In genomic region chr3:172100482-172100881, GRCh38 we compare ENCODE assay signal across 18 cellular contexts.
DNase-seq lines count a peak whose midpoint lies in the region; ATAC-seq, FAIRE-seq and TF ChIP-seq lines count a peak whose summit lies in the region.
"Had no signal": no experiment of that assay in that cellular context is flagged by ENCODE, and none has a peak within 500 bp of the region (broad histone marks: within the 10 kb centered on the region; RNA-seq: fewer than 3 reads in every experiment).

No MANE protein-coding gene starts in this region.

- TF ChIP-seq RAD21 in A549 (conservative IDR thresholded peaks at IDR 0.05 in 1 of 2, IDR thresholded peaks at IDR 0.05 in 1 of 2), result no peak

- H3K27me3 Mint-ChIP-seq in activated naive CD8-positive, alpha-beta T cell treated with anti-CD3 and anti-CD28 coated beads, Interleukin-2, amount 50 U/mL, for 24 hours, result peaks cover 4% of the 10 kb centered on the region
- H3K27me3 Mint-ChIP-seq: CD4-positive, alpha-beta T cell had no signal

- H3K36me3 Mint-ChIP-seq in activated naive CD8-positive, alpha-beta T cell treated with anti-CD3 and anti-CD28 coated beads, Interleukin-2, amount 50 U/mL, for 24 hours (ENCODE audit: low read depth), result no peaks in the 10 kb centered on the region
- H3K36me3 Mint-ChIP-seq: natural killer cell had no signal

- ATAC-seq in A549 (no peak), GM19452 (IDR thresholded peaks at IDR 0.05; ENCODE audit: unreplicated experiment) (peak; percentile 29), HG02943 (IDR thresholded peaks at IDR 0.05; ENCODE audit: low read depth, unreplicated experiment) (peak; percentile 47)
- no peak for ATAC-seq in activated naive CD8-positive, alpha-beta T cell treated with anti-CD3 and anti-CD28 coated beads, Interleukin-2, amount 50 U/mL, for 24 hours
- ATAC-seq: natural killer cell; stimulated activated naive CD8-positive, alpha-beta T cell treated with anti-CD3 and anti-CD28 coated beads, Interleukin-15, Interleukin-2, amounts not matched to agents 100 U/mL and 50 U/mL, for 24 hours had no signal

- no peak for TF ChIP-seq POLR2A in A549 (IDR thresholded peaks at IDR 0.05; ENCODE audit: low read length)

- H3K4me2 ChIP-seq in A549, result peak overlapping the region; percentile 63; the same call in 2 of the 3 replicates

- TF ChIP-seq EP300 in A549 (IDR thresholded peaks at IDR 0.05), result no peak

- WGBS in A549 (ENCODE audit: missing lambda C conversion rate), result 89% methylated on average over 2 of the region's 2 CpGs

- no peak overlapping the region for H3K27ac Mint-ChIP-seq in activated naive CD8-positive, alpha-beta T cell treated with anti-CD3 and anti-CD28 coated beads, Interleukin-2, amount 50 U/mL, for 24 hours

- H3K9me3 Mint-ChIP-seq in activated naive CD8-positive, alpha-beta T cell treated with anti-CD3 and anti-CD28 coated beads, Interleukin-2, amount 50 U/mL, for 24 hours, result no peaks in the 10 kb centered on the region
- H3K9me3 Mint-ChIP-seq: CD4-positive, alpha-beta T cell; natural killer cell had no signal

- no peak overlapping the region for H3K27ac ChIP-seq in A549
- H3K27ac ChIP-seq: upper lobe of left lung had no signal

- H3K4me1 Mint-ChIP-seq in activated naive CD8-positive, alpha-beta T cell treated with anti-CD3 and anti-CD28 coated beads, Interleukin-2, amount 50 U/mL, for 24 hours, result peaks cover 75% of the 10 kb centered on the region

- no peaks in the 10 kb centered on the region for H3K9me3 ChIP-seq in A549
- no peaks in the 10 kb centered on the region for H3K9me3 ChIP-seq in BE2C
- H3K9me3 ChIP-seq: upper lobe of left lung had no signal

- no peak overlapping the region for H3K4me3 Mint-ChIP-seq in activated naive CD8-positive, alpha-beta T cell treated with anti-CD3 and anti-CD28 coated beads, Interleukin-2, amount 50 U/mL, for 24 hours

- no peak overlapping the region for H3K4me3 ChIP-seq in A549
- H3K4me3 ChIP-seq in BE2C (ENCODE audit: low read depth, low read length), result no peak overlapping the region
- H3K4me3 ChIP-seq: upper lobe of left lung had no signal

- H3K4me1 ChIP-seq in A549 (peaks cover 100% of the 10 kb centered on the region), BE2C (peaks cover under 1% of the 10 kb centered on the region; the same call in 1 of the 2 replicates)

- TF ChIP-seq CTCF in A549 (IDR thresholded peaks at IDR 0.05), result no peak
- no peak for TF ChIP-seq CTCF in BE2C (IDR thresholded peaks at IDR 0.05; ENCODE audit: low read depth, low read length)

- POLR2A ChIA-PET in A549 (lab: Yijun Ruan, JAX), result no interaction called here

- no peaks in the 10 kb centered on the region for H3K36me3 ChIP-seq in BE2C
- H3K36me3 ChIP-seq: upper lobe of left lung had no signal

- no peak for FAIRE-seq in A549 (lab: Jason Lieb, UNC)
- FAIRE-seq: keratinocyte had no signal

- H3K27me3 ChIP-seq in BE2C, result no peaks in the 10 kb centered on the region
- H3K27me3 ChIP-seq: upper lobe of left lung had no signal

- CTCF ChIA-PET in A549 (lab: Yijun Ruan, JAX), result no interaction called here

- DNase-seq in A549 (ENCODE audit: low read depth in 1 of 2, low spot score in 1 of 2) (no peak), NCI-H69 (lab: John Stamatoyannopoulos, UW) (peak; percentile 17), cortex of kidney (lab: John Stamatoyannopoulos, UW) (no peak), BE2C (no peak), CD1c-positive myeloid dendritic cell (ENCODE audit: extremely low spot score) (no peak)
- DNase-seq in activated naive CD8-positive, alpha-beta T cell treated with anti-CD3 and anti-CD28 coated beads, Interleukin-2, amount 50 U/mL, for 24 hours, result no peak
- DNase-seq: activated CD8-positive, alpha-beta memory T cell treated with anti-CD3 and anti-CD28 coated beads for 24 hours; CD4-positive, alpha-beta T cell; DND-41; mesenchymal stem cell; natural killer cell; NCI-H2107; NCI-H524 treated with DMSO at 0.1 percent for 48 hours; stimulated activated naive CD8-positive, alpha-beta T cell treated with anti-CD3 and anti-CD28 coated beads, Interleukin-15, Interleukin-2, amounts not matched to agents 100 U/mL and 50 U/mL, for 24 hours; upper lobe of left lung had no signal

TF ChIP-seq in A549, 52 proteins besides CTCF, POLR2A, EP300 and RAD21:
- TF ChIP-seq EHF (CRISPR knock-in tag; IDR thresholded peaks at IDR 0.05) (no peak), RNF2 (IDR thresholded peaks at IDR 0.05; ENCODE audit: borderline replicate concordance, low read depth) (no peak), BHLHE40 (IDR thresholded peaks at IDR 0.05; ENCODE audit: low read depth, low read length) (no peak), KDM5A (IDR thresholded peaks at IDR 0.05) (no peak), GATA3 (IDR thresholded peaks at IDR 0.05; ENCODE audit: borderline replicate concordance) (no peak), FOSL2 (IDR thresholded peaks at IDR 0.05) (no peak), FOSL2 (CRISPR knock-in tag; IDR thresholded peaks at IDR 0.05) (no peak), ELK1 (IDR thresholded peaks at IDR 0.05; ENCODE audit: low read depth, low read length) (no peak), E2F6 (IDR thresholded peaks at IDR 0.05; ENCODE audit: borderline replicate concordance, low read depth) (no peak), JUN (IDR thresholded peaks at IDR 0.05) (no peak), HOXB5 (CRISPR knock-in tag; IDR thresholded peaks at IDR 0.05) (no peak), SMC3 (IDR thresholded peaks at IDR 0.05) (no peak), PBX3 (IDR thresholded peaks at IDR 0.05) (no peak), RCOR1 (IDR thresholded peaks at IDR 0.05; ENCODE audit: low read depth, low read length) (no peak), HEYL (CRISPR knock-in tag; IDR thresholded peaks at IDR 0.05) (no peak), ZNF302 (CRISPR knock-in tag; IDR thresholded peaks at IDR 0.05) (no peak), ZC3H11A (IDR thresholded peaks at IDR 0.05) (no peak), CHD4 (IDR thresholded peaks at IDR 0.05; ENCODE audit: borderline replicate concordance) (no peak), MAFK (IDR thresholded peaks at IDR 0.05; ENCODE audit: partially characterized antibody) (no peak), RFX5 (IDR thresholded peaks at IDR 0.05) (no peak)

Comparison
In these comparisons a context has a peak if more than half of its experiments do, and no peak if none do; other contexts are left out.
1. ATAC-seq: peak in GM19452 (single experiment) and HG02943 (single experiment); none in A549 (0 of 2) and activated naive CD8-positive, alpha-beta T cell treated with anti-CD3 and anti-CD28 coated beads, Interleukin-2, amount 50 U/mL, for 24 hours (single experiment).